18 cellular contexts compared by ENCODE assay signal in genomic region chr4:130349745-130350144, GRCh38.
DNase-seq lines count a peak whose midpoint lies in the region; ATAC-seq and TF ChIP-seq lines count a peak whose summit lies in the region.
"Had no signal": no experiment of that assay in that cellular context is flagged by ENCODE, and none has a peak within 500 bp of the region (broad histone marks: within the 10 kb centered on the region; RNA-seq: fewer than 3 reads in every experiment).

No MANE protein-coding gene starts in this region.

- H3K27ac ChIP-seq in gastroesophageal sphincter (no peak overlapping the region), spleen (no peak overlapping the region), upper lobe of right lung (no peak overlapping the region)

- H3K27me3 ChIP-seq in gastroesophageal sphincter (no peaks in the 10 kb centered on the region), spleen (replicated peaks in 1 of 7) (no peaks in the 10 kb centered on the region), upper lobe of right lung (no peaks in the 10 kb centered on the region)

- no peak for TF ChIP-seq EP300 in gastroesophageal sphincter (IDR thresholded peaks at IDR 0.05)

- ATAC-seq in gastroesophageal sphincter (peak; percentile 23), mucosa of descending colon (peak; percentile 9), upper lobe of right lung (peak; percentile 29), GM18870 (IDR thresholded peaks at IDR 0.05; ENCODE audit: unreplicated experiment) (no peak), GM21526 (IDR thresholded peaks at IDR 0.05; ENCODE audit: low FRiP score, unreplicated experiment) (no peak)
- ATAC-seq: GM23338 had no signal

- no peak overlapping the region for H3K4me3 ChIP-seq in gastroesophageal sphincter
- H3K4me3 ChIP-seq in mucosa of descending colon, result no peak overlapping the region
- no peak overlapping the region for H3K4me3 ChIP-seq in spleen
- no peak overlapping the region for H3K4me3 ChIP-seq in upper lobe of right lung
- H3K4me3 ChIP-seq: GM23338 had no signal

- 87 to 95% methylated on average over 3 to 6 of the region's 7 CpGs for WGBS in gastroesophageal sphincter (ENCODE audit: low coverage in 1 of 2), 2 donors
- 86 to 98% (median 92%) methylated on average over 7 of the region's 7 CpGs for WGBS in spleen, 5 donors

- H3K36me3 ChIP-seq in gastroesophageal sphincter (no peaks in the 10 kb centered on the region), mucosa of descending colon (ENCODE audit: low read depth) (no peaks in the 10 kb centered on the region), spleen (no peaks in the 10 kb centered on the region), upper lobe of right lung (no peaks in the 10 kb centered on the region)

- TF ChIP-seq POLR2A in gastroesophageal sphincter (IDR thresholded peaks at IDR 0.05) (no peak), spleen (IDR thresholded peaks at IDR 0.05) (no peak)

- no peaks in the 10 kb centered on the region for H3K4me1 ChIP-seq in gastroesophageal sphincter
- no peaks in the 10 kb centered on the region for H3K4me1 ChIP-seq in mucosa of descending colon (ENCODE audit: low read depth)
- no peaks in the 10 kb centered on the region for H3K4me1 ChIP-seq in spleen
- no peaks in the 10 kb centered on the region for H3K4me1 ChIP-seq in upper lobe of right lung

- TF ChIP-seq CTCF in gastroesophageal sphincter (IDR thresholded peaks at IDR 0.05) (no peak), mucosa of descending colon (IDR thresholded peaks at IDR 0.05) (no peak), spleen (IDR thresholded peaks at IDR 0.05 in 8 of 11, conservative IDR thresholded peaks at IDR 0.05 in 3 of 11) (no peak), upper lobe of right lung (IDR thresholded peaks at IDR 0.05) (no peak)

- DNase-seq in mucosa of descending colon (no peak), spleen (peak; percentile 51), upper lobe of right lung (no peak), mucosa of gallbladder (ENCODE audit: low spot score) (no peak), HCEC 1CT (no peak)
- DNase-seq: C1 segment of cervical spinal cord; Calu3; CD4-positive, alpha-beta memory T cell; COR-L47; DMS53; DMS79 treated with DMSO at 0.1 percent for 48 hours; GF-D8; H9; HFFc6 had no signal

- intact Hi-C loops in mucosa of descending colon (cut with DNase I, micrococcal nuclease), result no loop called here
- intact Hi-C loops in spleen (cut with DNase I; ENCODE audit: low total_unique reads), result no loop called here
- intact Hi-C loops in upper lobe of right lung (cut with DNase I), result no loop called here

- no peaks in the 10 kb centered on the region for H3K9me3 ChIP-seq in gastroesophageal sphincter
- no peaks in the 10 kb centered on the region for H3K9me3 ChIP-seq in mucosa of descending colon
- no peaks in the 10 kb centered on the region for H3K9me3 ChIP-seq in spleen
- H3K9me3 ChIP-seq in upper lobe of right lung, result no peaks in the 10 kb centered on the region

Comparison
In these comparisons a context has a peak if more than half of its experiments do, and no peak if none do; other contexts are left out.
1. ATAC-seq: peak in gastroesophageal sphincter (single experiment), mucosa of descending colon (single experiment) and upper lobe of right lung (single experiment); none in GM18870 (single experiment) and GM21526 (single experiment).